1 cellular context compared by ENCODE assay signal in genomic region chr7:116597384-116597783, GRCh38.
A peak's percentile ranks its signal among the peaks of the same experiment; 100 is the strongest.
TF ChIP-seq lines count a peak whose summit lies in the region.

No MANE protein-coding gene starts in this region.

TF ChIP-seq in HepG2, 621 proteins besides CTCF, POLR2A, EP300 and RAD21 (continued from another document):
- TF ChIP-seq MNT (IDR thresholded peaks at IDR 0.05), result peak; percentile 51; the same call in 1 of the 2 replicates
- TF ChIP-seq GTF3A (CRISPR knock-in tag; conservative IDR thresholded peaks at IDR 0.05), result no peak
TF ChIP-seq in HepG2: peak in this region for 1.
